ENCODE assay signal across 8 cellular contexts in the genomic region with DNA sequence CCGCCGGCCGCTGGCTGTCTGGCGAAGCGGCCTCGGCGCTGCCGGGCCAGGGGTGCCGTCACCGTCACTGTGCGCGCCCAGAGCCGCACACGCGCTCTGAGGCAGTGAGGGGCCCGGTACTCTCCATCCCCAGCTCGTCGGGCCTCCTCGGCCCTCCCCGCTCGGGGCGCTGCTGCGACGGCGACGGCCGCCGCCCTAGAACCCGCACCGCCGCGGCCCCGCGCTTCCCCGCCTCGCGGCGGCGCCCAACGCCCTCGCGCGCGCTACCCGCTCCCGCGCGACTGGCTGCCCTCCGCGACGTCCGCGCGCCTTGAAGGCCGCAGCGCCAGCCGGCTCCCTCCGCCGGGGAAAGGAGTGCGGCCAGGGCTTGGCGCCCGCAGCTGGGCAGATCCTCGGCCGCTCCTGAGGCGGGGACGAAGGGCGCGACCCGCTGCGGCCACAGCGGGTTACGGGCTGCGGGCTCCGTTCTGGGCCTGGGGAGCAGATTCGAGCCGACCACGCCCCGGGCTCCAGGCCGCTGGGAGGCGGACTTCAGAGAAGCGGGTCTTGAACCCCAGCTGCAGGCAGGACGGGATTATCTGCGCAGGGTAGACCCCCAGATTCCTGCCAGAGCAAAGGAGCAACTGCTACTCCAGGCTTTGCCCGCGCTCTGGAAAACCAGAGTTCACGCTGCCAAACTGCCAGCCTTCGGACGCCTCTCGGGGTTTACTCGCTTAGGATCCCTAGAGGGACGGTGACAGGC. TPM values are rescaled to one million over a fixed set of nuclear protein-coding genes. Genes with fewer than 3 reads are reported as not detected.
DNase-seq lines count a peak whose midpoint lies in the region; ATAC-seq and TF ChIP-seq lines count a peak whose summit lies in the region.

Gene ULK2, minus strand, starts transcription at position 283 of the 742 bp plus-strand sequence. CDS start 519 bp downstream, outside the sequence.

- H3K9me3 Mint-ChIP-seq in activated naive CD8-positive, alpha-beta T cell (ENCODE audit: low read depth): no peaks in the 10 kb centered on the region

- peak; percentile 26 to 68 for TF ChIP-seq POLR2A in thyroid gland (IDR thresholded peaks at IDR 0.05)

- intact Hi-C loops in PC-9 (cut with micrococcal nuclease; ENCODE audit: unreplicated experiment) (no loop called here), head of caudate nucleus (cut with DNase I) (loop anchor here (10.0 kb wide), 1 partner anchor 107 kb away; the partner anchor contains the start of gene AKAP10), thyroid gland (cut with DNase I) (no loop called here)

- CTCF ChIA-PET in PC-9 (lab: Charles Lee): no interaction called here

- H3K4me1 Mint-ChIP-seq in activated naive CD8-positive, alpha-beta T cell (ENCODE audit: low read depth): peaks cover 37% of the 10 kb centered on the region

- H3K4me2 ChIP-seq in PC-9: peak within 1 kb of the TSS; percentile 90

- no peaks in the 10 kb centered on the region for H3K36me3 Mint-ChIP-seq in activated naive CD8-positive, alpha-beta T cell

- ATAC-seq in HG02623 (IDR thresholded peaks at IDR 0.05; ENCODE audit: unreplicated experiment): peak; percentile 38

- H3K36me3 ChIP-seq in PC-9 (ENCODE audit: low read depth): no peaks in the 10 kb centered on the region
- no peaks in the 10 kb centered on the region for H3K36me3 ChIP-seq in neutrophil
- H3K36me3 ChIP-seq in thyroid gland: no peaks in the 10 kb centered on the region

- H3K27me3 Mint-ChIP-seq in activated naive CD8-positive, alpha-beta T cell: no peaks in the 10 kb centered on the region

- H3K27ac Mint-ChIP-seq in activated naive CD8-positive, alpha-beta T cell: peak within 1 kb of the TSS; percentile 34

- no peaks in the 10 kb centered on the region for H3K9me2 ChIP-seq in PC-9 (ENCODE audit: insufficient read depth)

- POLR2A ChIA-PET in PC-9 (lab: Charles Lee; ENCODE audit: unreplicated experiment): no interaction called here

- H3K4me3 ChIP-seq in GM08714 (ENCODE audit: low read length) (peak within 1 kb of the TSS; percentile 74), PC-9 (peak within 1 kb of the TSS; percentile 77), neutrophil (ENCODE audit: low read depth in 1 of 2, low read length in 1 of 2) (peak within 1 kb of the TSS; percentile 52 to 64), thyroid gland (replicated peaks in 1 of 3) (peak within 1 kb of the TSS; percentile 39 to 85 (median 77))

- no peaks in the 10 kb centered on the region for H4K20me1 ChIP-seq in PC-9 (ENCODE audit: insufficient read depth)

- 53 to 62% methylated on average over 9 to 10 of the region's 91 CpGs for WGBS in thyroid gland, 2 donors

- no peaks in the 10 kb centered on the region for H3K79me2 ChIP-seq in PC-9 (ENCODE audit: low read depth)

- peak within 1 kb of the TSS; percentile 95 for H2AFZ ChIP-seq in PC-9

- H3K4me3 Mint-ChIP-seq in activated naive CD8-positive, alpha-beta T cell: peak within 1 kb of the TSS; percentile 79

- no peaks in the 10 kb centered on the region for H3K9me3 ChIP-seq in PC-9 (ENCODE audit: insufficient read depth, low read depth)
- H3K9me3 ChIP-seq in neutrophil: no peaks in the 10 kb centered on the region
- H3K9me3 ChIP-seq in thyroid gland: no peaks in the 10 kb centered on the region

- TF ChIP-seq CTCF in PC-9 (conservative IDR thresholded peaks at IDR 0.05) (no peak), neutrophil (IDR thresholded peaks at IDR 0.05) (no peak), thyroid gland (IDR thresholded peaks at IDR 0.05) (peak in 3 of 6 experiments; percentile 8 to 30 (median 23))

- H3K27me3 ChIP-seq in PC-9 (ENCODE audit: insufficient read depth, low read depth): no peaks in the 10 kb centered on the region
- peaks cover 45% of the 10 kb centered on the region for H3K27me3 ChIP-seq in neutrophil
- H3K27me3 ChIP-seq in thyroid gland: no peaks in the 10 kb centered on the region

- H3F3A ChIP-seq in PC-9 (ENCODE audit: insufficient read depth, low read depth): peaks cover 10% of the 10 kb centered on the region; the same call in 1 of the 2 replicates

- peaks cover 9% of the 10 kb centered on the region; the same call in 1 of the 2 replicates for H3K4me1 ChIP-seq in PC-9 (replicated peaks; ENCODE audit: insufficient read depth)
- H3K4me1 ChIP-seq in neutrophil (ENCODE audit: control insufficient read depth in 1 of 2, insufficient read depth in 1 of 2, low read depth in 1 of 2, low read length in 1 of 2): peaks cover 13 to 17% of the 10 kb centered on the region in 2 experiments
- peaks cover 3 to 6% of the 10 kb centered on the region in 2 donors for H3K4me1 ChIP-seq in thyroid gland

- TSS peak; percentile 55 for BruUV-seq in PC-9 (replicated peaks; lab: Mats Ljungman, UMichigan)

- peak in 1 of 2 experiments; percentile 34 for DNase-seq in PC-9
- peak in 41 of 42 donors; percentile 10 to 87 (median 74) for DNase-seq in head of caudate nucleus
- peak; percentile 54 to 63 for DNase-seq in thyroid gland
- DNase-seq in NCI-H2107 treated with DMSO at 0.1 percent for 48 hours (lab: John Stamatoyannopoulos, UW; ENCODE audit: unreplicated experiment): no peak

- H3K27ac ChIP-seq in PC-9 (0 out of 2 replicates have a peak within 1 kb of the TSS, but pooled peaks have one; percentile 5), neutrophil (no peak within 1 kb of the TSS), thyroid gland (peak within 1 kb of the TSS; percentile 68 to 75 (median 75))

RNA-seq across cellular contexts. Expression of gene ULK2, which starts in this region (rescaled TPM):
- total RNA-seq in PC-9 (2021): 8.7 and 9.7 TPM in 2 replicates
- 10 to 100 TPM; 15.8 to 22.6 (median 16.8) TPM for total RNA-seq in thyroid gland
